8 cellular contexts compared by ENCODE assay signal in the genomic region with DNA sequence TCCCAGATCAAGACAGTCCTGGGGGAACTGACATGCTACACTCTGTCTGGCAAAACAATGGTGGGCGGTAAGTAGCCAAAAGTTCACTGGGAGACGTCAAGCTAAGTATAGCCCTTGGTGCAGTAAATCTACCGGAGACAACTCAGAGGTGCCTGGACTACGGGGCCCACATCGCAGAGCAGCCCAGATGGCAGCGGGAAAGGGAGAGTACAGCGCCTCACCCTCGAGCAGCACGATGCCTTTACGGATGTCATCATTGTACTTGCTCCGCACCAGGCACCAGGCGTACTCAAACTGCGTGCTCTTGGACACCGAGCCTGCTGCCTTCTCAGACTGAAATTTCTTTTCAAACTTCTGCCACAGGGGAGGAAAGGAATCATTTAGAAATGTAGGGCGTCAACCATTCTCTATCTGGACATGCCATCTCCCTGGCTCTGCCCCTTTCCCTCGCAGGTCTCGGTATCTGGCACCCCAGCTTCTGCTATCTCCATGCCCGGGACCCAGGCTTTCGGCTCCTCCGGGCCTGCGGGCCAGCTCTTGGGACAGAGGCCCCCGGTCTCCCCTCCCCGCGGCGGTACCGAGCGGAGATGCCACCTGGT. TPM values are rescaled to one million over a fixed set of nuclear protein-coding genes. Genes with fewer than 3 reads are reported as not detected.
DNase-seq lines count a peak whose midpoint lies in the region; TF ChIP-seq lines count a peak whose summit lies in the region.

No MANE protein-coding gene starts in this region.

- peak overlapping the region; percentile 89 for H3K4me3 ChIP-seq in coronary artery
- H3K4me3 ChIP-seq in mesendoderm (ENCODE audit: low read length) = peak overlapping the region; percentile 32
- H3K4me3 ChIP-seq in urinary bladder (ENCODE audit: low read depth, low read length) = peak overlapping the region; percentile 72

- H3K4me1 ChIP-seq in mesendoderm (ENCODE audit: control insufficient read depth, low read depth, low read length) (no peaks in the 10 kb centered on the region), urinary bladder (ENCODE audit: insufficient read depth) (no peaks in the 10 kb centered on the region)

- H3K36me3 ChIP-seq in mesendoderm (ENCODE audit: control insufficient read depth, insufficient read depth, low read length) = peaks cover 2% of the 10 kb centered on the region
- H3K36me3 ChIP-seq in urinary bladder (ENCODE audit: insufficient read depth) = no peaks in the 10 kb centered on the region

- H2BK15ac ChIP-seq in mesendoderm (replicated peaks; ENCODE audit: low read depth) = no peak overlapping the region

- H3K4ac ChIP-seq in mesendoderm (ENCODE audit: low read depth, low read length) = no peak overlapping the region

- H2BK5ac ChIP-seq in mesendoderm (ENCODE audit: low read length) = peak overlapping the region; percentile 37

- H3K27ac ChIP-seq in coronary artery = peak overlapping the region; percentile 89 to 98
- no peak overlapping the region for H3K27ac ChIP-seq in mesendoderm (ENCODE audit: low read depth, low read length)
- peak overlapping the region; percentile 94 for H3K27ac ChIP-seq in urinary bladder (ENCODE audit: low read depth)

- peak overlapping the region; percentile 99 for H3K4me2 ChIP-seq in mesendoderm (ENCODE audit: low read length)

- H2AK5ac ChIP-seq in mesendoderm (ENCODE audit: low read length) = no peak overlapping the region

- no peak overlapping the region for H4K8ac ChIP-seq in mesendoderm (ENCODE audit: low read depth, low read length)

- no peak overlapping the region for H4K5ac ChIP-seq in mesendoderm (ENCODE audit: low read length)

- no CpG with 5 or more reads among the region's 27 CpGs for WGBS in mesendoderm (ENCODE audit: extremely low coverage, insufficient coverage, low lambda C conversion rate)
- 22% methylated on average over 27 of the region's 27 CpGs for WGBS in urinary bladder

- no peak overlapping the region for H3K23ac ChIP-seq in mesendoderm (ENCODE audit: low read length)

- peak; percentile 16 for DNase-seq in NCI-H146 (lab: John Stamatoyannopoulos, UW)
- DNase-seq in NCI-H146 treated with DMSO at 0.1 percent for 48 hours (lab: John Stamatoyannopoulos, UW; ENCODE audit: unreplicated experiment) = no peak
- DNase-seq in NOMO-1 treated with DMSO at 0.1 percent for 48 hours (lab: John Stamatoyannopoulos, UW; ENCODE audit: unreplicated experiment) = peak; percentile 69
- DNase-seq in coronary artery (ENCODE audit: low spot score) = peak; percentile 89
- DNase-seq in mesendoderm = no peak
- DNase-seq in T1000 (lab: John Stamatoyannopoulos, UW) = no peak
- no peak for DNase-seq in OCI-M2 (lab: John Stamatoyannopoulos, UW; ENCODE audit: unreplicated experiment)

- peak overlapping the region; percentile 99 for H3K56ac ChIP-seq in mesendoderm (ENCODE audit: low read length)

- H3K9ac ChIP-seq in mesendoderm (ENCODE audit: low read length) = peak overlapping the region; percentile 100

- H3K27me3 ChIP-seq in mesendoderm (ENCODE audit: insufficient read depth, low read length, poor library complexity) = no peaks in the 10 kb centered on the region

- H2BK120ac ChIP-seq in mesendoderm (ENCODE audit: low read depth, low read length) = no peak overlapping the region

- peaks cover 2% of the 10 kb centered on the region for H3K79me2 ChIP-seq in mesendoderm (ENCODE audit: control insufficient read depth, insufficient read depth, low read length)

- peaks cover 10% of the 10 kb centered on the region for H3K79me1 ChIP-seq in mesendoderm (ENCODE audit: low read length)

- TF ChIP-seq CTCF in coronary artery (IDR thresholded peaks at IDR 0.05) = peak; percentile 89

- H3K18ac ChIP-seq in mesendoderm (ENCODE audit: low read length) = no peak overlapping the region

RNA-seq across cellular contexts. Expression of a gene that starts 1.0 kb away (rescaled TPM):
- polyA plus RNA-seq in mesendoderm (2013, experiment 1 of 2) = 106 TPM
- 109 TPM for polyA plus RNA-seq in mesendoderm (2013, experiment 2 of 2)
- total RNA-seq in urinary bladder = 66.7 TPM
- polyA plus RNA-seq in urinary bladder = 247 TPM

RNA-seq across cellular contexts. Expression of a gene that starts 6.3 kb away (rescaled TPM):
- 2.2 TPM for polyA plus RNA-seq in mesendoderm (2013, experiment 1 of 2)
- polyA plus RNA-seq in mesendoderm (2013, experiment 2 of 2) = 2.2 TPM
- total RNA-seq in urinary bladder = 5.3 TPM
- polyA plus RNA-seq in urinary bladder = 15.2 TPM

RNA-seq across cellular contexts. Expression of a gene that starts 25.9 kb away (rescaled TPM):
- 48.7 TPM for polyA plus RNA-seq in mesendoderm (2013, experiment 1 of 2)
- polyA plus RNA-seq in mesendoderm (2013, experiment 2 of 2) = 50.9 TPM
- total RNA-seq in urinary bladder = 59.5 TPM
- polyA plus RNA-seq in urinary bladder = 77.5 TPM

RNA-seq across cellular contexts. Expression of a gene that starts 26.5 kb away (rescaled TPM):
- 37.6 TPM for polyA plus RNA-seq in mesendoderm (2013, experiment 1 of 2)
- 36.6 TPM for polyA plus RNA-seq in mesendoderm (2013, experiment 2 of 2)
- total RNA-seq in urinary bladder = 24.8 TPM
- 57.6 TPM for polyA plus RNA-seq in urinary bladder

RNA-seq across cellular contexts. Expression of a gene that starts 43.0 kb away (rescaled TPM):
- polyA plus RNA-seq in mesendoderm (2013, experiment 1 of 2) = 0.07 TPM
- polyA plus RNA-seq in mesendoderm (2013, experiment 2 of 2) = 0.06 TPM
- not detected for total RNA-seq in urinary bladder
- polyA plus RNA-seq in urinary bladder = not detected

Comparison
In these comparisons a context has a peak if more than half of its experiments do, and no peak if none do; other contexts are left out.
1. DNase-seq: peak in NCI-H146 (single experiment), NOMO-1 treated with DMSO at 0.1 percent for 48 hours (single experiment) and coronary artery (single experiment); none in NCI-H146 treated with DMSO at 0.1 percent for 48 hours (single experiment), mesendoderm (single experiment), T1000 (single experiment) and OCI-M2 (single experiment).
2. H3K4me3 ChIP-seq: peak in every context shown above with its lines; median percentile 89 in coronary artery; 72 in urinary bladder; 32 in mesendoderm.